In genomic region chr10:89563861-89564478, GRCh38 we compare ENCODE assay signal across 8 cellular contexts. TPM values are rescaled to one million over a fixed set of nuclear protein-coding genes. Genes with fewer than 3 reads are reported as not detected.
A peak's percentile ranks its signal among the peaks of the same experiment; 100 is the strongest.
DNase-seq lines count a peak whose midpoint lies in the region; ATAC-seq, FAIRE-seq and TF ChIP-seq lines count a peak whose summit lies in the region.

No MANE protein-coding gene starts in this region.

- H3K36me3 ChIP-seq in Loucy (ENCODE audit: insufficient read depth, low read length) = no peaks in the 10 kb centered on the region
- no peaks in the 10 kb centered on the region for H3K36me3 ChIP-seq in ovary

- ATAC-seq in HG03139 (IDR thresholded peaks at IDR 0.05; ENCODE audit: unreplicated experiment) = no peak

- no peaks in the 10 kb centered on the region for H4K20me1 ChIP-seq in Loucy (ENCODE audit: insufficient read depth, low read length, poor library complexity, severe bottlenecking)

- H3K4me3 ChIP-seq in Loucy (ENCODE audit: low read length, poor library complexity, severe bottlenecking) = no peak overlapping the region
- no peak overlapping the region for H3K4me3 ChIP-seq in ovary

- H3K9me3 ChIP-seq in Loucy (ENCODE audit: insufficient read depth, low read depth, low read length) = no peaks in the 10 kb centered on the region
- H3K9me3 ChIP-seq in ovary = no peaks in the 10 kb centered on the region

- no peak overlapping the region for H3K4me2 ChIP-seq in Loucy (ENCODE audit: low read depth, low read length, poor library complexity, severe bottlenecking)

- TF ChIP-seq EP300 in ovary (IDR thresholded peaks at IDR 0.05) = no peak

- no peaks in the 10 kb centered on the region for H3K27me3 ChIP-seq in Loucy (ENCODE audit: insufficient read depth, low read length, poor library complexity, severe bottlenecking)
- H3K27me3 ChIP-seq in ovary = no peaks in the 10 kb centered on the region

- no peaks in the 10 kb centered on the region for H3K79me2 ChIP-seq in Loucy (ENCODE audit: insufficient read depth, low read length)

- H3K4me1 ChIP-seq in Loucy (ENCODE audit: insufficient read depth, low read length, poor library complexity, severe bottlenecking) (no peaks in the 10 kb centered on the region), ovary (ENCODE audit: insufficient read depth) (peaks cover 2% of the 10 kb centered on the region)

- H3F3A ChIP-seq in Loucy (ENCODE audit: low read depth) = no peaks in the 10 kb centered on the region

- H2AFZ ChIP-seq in Loucy (ENCODE audit: low read length) = no peak overlapping the region

- no peak overlapping the region for H3K9ac ChIP-seq in Loucy (ENCODE audit: low read depth, low read length, poor library complexity, severe bottlenecking)

- TF ChIP-seq CTCF in Loucy (conservative IDR thresholded peaks at IDR 0.05; ENCODE audit: low read length) (peak; percentile 81), ovary (IDR thresholded peaks at IDR 0.05) (peak; percentile 55 to 74 (median 69))

- DNase-seq in A172 (ENCODE audit: low spot score) (peak; percentile 61), DMS53 (lab: John Stamatoyannopoulos, UW) (peak; percentile 70), fibroblast of the conjunctiva (ENCODE audit: low read depth) (peak; percentile 33), ovary (no peak)
- no peak for DNase-seq in effector CD4-positive, alpha-beta T cell

- TF ChIP-seq POLR2A in ovary (IDR thresholded peaks at IDR 0.05) = no peak

- peak; percentile 96 for FAIRE-seq in TTC549 (lab: Jason Lieb, UNC)

- no peak overlapping the region for H3K27ac ChIP-seq in ovary

- WGBS in ovary, 3 donors = 16 to 24% (median 18%) methylated on average over 2 of the region's 2 CpGs

- intact Hi-C loops in ovary (cut with DNase I) = loop anchor here in 3 of 4 donors (2.0 to 5.0 kb wide), 3 partner anchors 137 to 307 kb away; no protein-coding TSS in a partner anchor

- no peaks in the 10 kb centered on the region for H3K9me2 ChIP-seq in Loucy (replicated peaks; ENCODE audit: low read depth, low read length)

RNA-seq across cellular contexts. Expression of gene SLC16A12, which starts 28.6 kb away (rescaled TPM):
- 0.38 and 0.50 TPM in 2 replicates for total RNA-seq in A172 (2014; rRNA removed; shearing (Covaris generic))
- 1 to 10 TPM in 4 of 7 donors, under 1 TPM in 3; 0.05 to 4.7 (median 1.1) TPM for total RNA-seq in ovary
- polyA plus RNA-seq in ovary = 1 to 10 TPM in 1 of 2 donors, under 1 TPM in 1; 0.40 to 1.2 TPM

Comparison
In these comparisons a context has a peak if more than half of its experiments do, and no peak if none do; other contexts are left out.
1. DNase-seq: peak in A172 (single experiment), DMS53 (single experiment) and fibroblast of the conjunctiva (single experiment); none in ovary (0 of 5) and effector CD4-positive, alpha-beta T cell (single experiment).